Comparison of ENCODE assay signal across 8 cellular contexts in the genomic region with DNA sequence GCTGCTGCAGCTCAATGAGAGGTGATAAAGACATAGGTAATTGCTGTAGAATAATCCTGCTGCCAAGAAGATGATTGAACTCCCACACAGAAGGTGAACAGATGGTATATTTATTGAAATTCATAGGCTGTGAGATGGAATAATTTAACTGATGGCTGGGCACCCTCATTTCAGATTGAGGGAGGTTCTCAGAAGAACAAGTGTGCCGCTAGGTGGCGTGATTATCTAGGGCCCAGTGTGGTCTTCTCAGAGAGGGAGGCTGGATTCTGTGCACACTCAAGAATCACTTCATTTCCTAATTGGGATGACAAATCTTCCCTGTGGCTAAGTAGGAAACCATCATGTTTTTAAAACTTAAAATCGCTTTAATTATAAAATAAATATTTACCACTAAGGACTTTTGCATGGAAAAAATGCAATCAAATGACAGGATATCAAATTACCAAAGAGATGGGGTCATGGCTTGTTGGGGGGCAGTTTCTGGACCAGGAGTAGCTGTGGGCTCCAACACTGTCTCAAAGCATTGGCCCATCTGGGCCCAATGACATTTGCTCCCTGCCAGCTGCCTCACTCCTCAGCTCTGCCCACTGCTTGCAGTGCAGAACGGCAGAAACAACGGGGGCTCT.
DNase-seq lines count a peak whose midpoint lies in the region; ATAC-seq and TF ChIP-seq lines count a peak whose summit lies in the region.

No MANE protein-coding gene starts in this region.

- DNase-seq in DMS153 (lab: John Stamatoyannopoulos, UW) (peak; percentile 15), NCI-H2227 (lab: John Stamatoyannopoulos, UW; ENCODE audit: unreplicated experiment) (peak; percentile 70), mucosa of descending colon (peak in 2 of 3 donors; percentile 40 to 85)
- peak; percentile 68 for DNase-seq in activated CD4-positive, alpha-beta T cell treated with anti-CD3 and anti-CD28 coated beads, Interleukin-2, amount 10 ng/mL, durations not matched to agents 7 days and 5 days
- peak; percentile 19 for DNase-seq in effector CD4-positive, alpha-beta T cell
- peak; percentile 4 to 32 for DNase-seq in stimulated activated CD8-positive, alpha-beta memory T cell treated with anti-CD3 and anti-CD28 coated beads, Interleukin-7, amount 100 ng/mL, for 48 hours (ENCODE audit: extremely low read depth in 1 of 2, low read depth in 1 of 2)

- H3K4me3 Mint-ChIP-seq in activated CD4-positive, alpha-beta T cell treated with anti-CD3 and anti-CD28 coated beads, Interleukin-2, amount 10 ng/mL, durations not matched to agents 7 days and 5 days = no peak overlapping the region

- H3K4me1 ChIP-seq in mucosa of descending colon (ENCODE audit: low read depth) = no peaks in the 10 kb centered on the region

- peaks cover 4% of the 10 kb centered on the region for H3K36me3 Mint-ChIP-seq in activated CD4-positive, alpha-beta T cell treated with anti-CD3 and anti-CD28 coated beads, Interleukin-2, amount 10 ng/mL, durations not matched to agents 7 days and 5 days (ENCODE audit: low read depth)

- no peak overlapping the region for H3K4me3 ChIP-seq in mucosa of descending colon

- POLR2A ChIA-PET in activated CD4-positive, alpha-beta T cell treated with anti-CD3 and anti-CD28 coated beads, Interleukin-2, amount 10 ng/mL, durations not matched to agents 7 days and 5 days (lab: Charles Lee) = no interaction called here

- intact Hi-C loops in mucosa of descending colon (cut with DNase I, micrococcal nuclease) = loop anchor here in 1 of 2 donors (2.0 kb wide), 1 partner anchor 232 kb away; no protein-coding TSS in a partner anchor

- peaks cover 16% of the 10 kb centered on the region for H3K4me1 Mint-ChIP-seq in activated CD4-positive, alpha-beta T cell treated with anti-CD3 and anti-CD28 coated beads, Interleukin-2, amount 10 ng/mL, durations not matched to agents 7 days and 5 days

- no peaks in the 10 kb centered on the region for H3K36me3 ChIP-seq in mucosa of descending colon (ENCODE audit: low read depth)

- CTCF ChIA-PET in activated CD4-positive, alpha-beta T cell treated with anti-CD3 and anti-CD28 coated beads, Interleukin-2, amount 10 ng/mL, durations not matched to agents 7 days and 5 days (lab: Charles Lee) = interaction anchor here (0.6 to 1.4 kb wide), 2 partner anchors 10 to 60 kb away, joined by 3 to 4 read pairs; no protein-coding TSS in a partner anchor

- H3K27me3 Mint-ChIP-seq in activated CD4-positive, alpha-beta T cell treated with anti-CD3 and anti-CD28 coated beads, Interleukin-2, amount 10 ng/mL, durations not matched to agents 7 days and 5 days = peaks cover 30% of the 10 kb centered on the region

- H3K27ac Mint-ChIP-seq in activated CD4-positive, alpha-beta T cell treated with anti-CD3 and anti-CD28 coated beads, Interleukin-2, amount 10 ng/mL, durations not matched to agents 7 days and 5 days = no peak overlapping the region

- peak; percentile 29 for TF ChIP-seq CTCF in mucosa of descending colon (IDR thresholded peaks at IDR 0.05)

- peak; percentile 39 for ATAC-seq in HG02798 (IDR thresholded peaks at IDR 0.05; ENCODE audit: poor library complexity, unreplicated experiment)
- ATAC-seq in mucosa of descending colon = peak; percentile 55
- ATAC-seq in HG03571 (IDR thresholded peaks at IDR 0.05; ENCODE audit: unreplicated experiment) = no peak

- H3K9me3 Mint-ChIP-seq in activated CD4-positive, alpha-beta T cell treated with anti-CD3 and anti-CD28 coated beads, Interleukin-2, amount 10 ng/mL, durations not matched to agents 7 days and 5 days = peaks cover 3% of the 10 kb centered on the region

- H3K9me3 ChIP-seq in mucosa of descending colon = no peaks in the 10 kb centered on the region

Comparison
In these comparisons a context has a peak if more than half of its experiments do, and no peak if none do; other contexts are left out.
1. DNase-seq: peak in every context shown above with its lines; median percentile 70 in NCI-H2227; 68 in activated CD4-positive, alpha-beta T cell treated with anti-CD3 and anti-CD28 coated beads, Interleukin-2, amount 10 ng/mL, durations not matched to agents 7 days and 5 days; 62 in mucosa of descending colon; 19 in effector CD4-positive, alpha-beta T cell; 18 in stimulated activated CD8-positive, alpha-beta memory T cell treated with anti-CD3 and anti-CD28 coated beads, Interleukin-7, amount 100 ng/mL, for 48 hours; 15 in DMS153.